In genomic region chr17:80727409-80727755, GRCh38 we compare ENCODE assay signal across 28 cellular contexts.
DNase-seq lines count a peak whose midpoint lies in the region; ATAC-seq and TF ChIP-seq lines count a peak whose summit lies in the region.
"Had no signal": no experiment of that assay in that cellular context is flagged by ENCODE, and none has a peak within 500 bp of the region (broad histone marks: within the 10 kb centered on the region; RNA-seq: fewer than 3 reads in every experiment).

No MANE protein-coding gene starts in this region.

- no peak for TF ChIP-seq CTCF in WTC11 (IDR thresholded peaks at IDR 0.05)

- no peaks in the 10 kb centered on the region for H3K27me3 ChIP-seq in GM23248 (replicated peaks; ENCODE audit: insufficient read depth)
- H3K27me3 ChIP-seq: brain microvascular endothelial cell, left lung had no signal

- no peak overlapping the region for H3K4me3 Mint-ChIP-seq in WTC11
- H3K4me3 Mint-ChIP-seq in stimulated activated naive B cell treated with anti-CD40 and anti-IgM and Interleukin-4, amounts not matched to agents 10 μg/mL and 1 μg/mL and 100 μg/mL, for 72 hours, result peak overlapping the region; percentile 20 to 60
- no peak overlapping the region for H3K4me3 Mint-ChIP-seq in effector memory CD8-positive, alpha-beta T cell
- H3K4me3 Mint-ChIP-seq: activated T-helper 1 cell treated with anti-CD3 and anti-CD28 coated beads, Interleukin-12 subunit alpha, Interleukin-12 subunit beta, Interleukin-2, Interleukin-4 antibody, amounts not matched to agents 30 ng/mL and 10 ng/mL and 1 ng/mL, durations not matched to agents 14 hours and 24 hours and 36 hours had no signal

- no peak overlapping the region for H3K4me3 ChIP-seq in GM23248
- H3K4me3 ChIP-seq: left lung, prostate gland had no signal

- no peaks in the 10 kb centered on the region for H3K9me2 ChIP-seq in GM23248 (ENCODE audit: insufficient read depth)

- WGBS in GM23248 (ENCODE audit: low coverage in 1 of 2, low lambda C conversion rate in 2 of 2, missing lambda C conversion rate in 2 of 2), 2 experiments, result 96% methylated on average over 13 of the region's 13 CpGs

- peak overlapping the region; percentile 67; the same call in 1 of the 2 replicates for H3K27ac Mint-ChIP-seq in WTC11
- no peak overlapping the region for H3K27ac Mint-ChIP-seq in stimulated activated naive B cell treated with anti-CD40 and anti-IgM and Interleukin-4, amounts not matched to agents 10 μg/mL and 1 μg/mL and 100 μg/mL, for 72 hours
- no peak overlapping the region for H3K27ac Mint-ChIP-seq in effector memory CD8-positive, alpha-beta T cell
- H3K27ac Mint-ChIP-seq: activated T-helper 1 cell treated with anti-CD3 and anti-CD28 coated beads, Interleukin-12 subunit alpha, Interleukin-12 subunit beta, Interleukin-2, Interleukin-4 antibody, amounts not matched to agents 30 ng/mL and 10 ng/mL and 1 ng/mL, durations not matched to agents 14 hours and 24 hours and 36 hours had no signal

- H3K9me3 Mint-ChIP-seq in WTC11, result peaks cover 11% of the 10 kb centered on the region
- no peaks in the 10 kb centered on the region for H3K9me3 Mint-ChIP-seq in stimulated activated naive B cell treated with anti-CD40 and anti-IgM and Interleukin-4, amounts not matched to agents 10 μg/mL and 1 μg/mL and 100 μg/mL, for 72 hours
- H3K9me3 Mint-ChIP-seq in effector memory CD8-positive, alpha-beta T cell, result no peaks in the 10 kb centered on the region
- H3K9me3 Mint-ChIP-seq: activated T-helper 1 cell treated with anti-CD3 and anti-CD28 coated beads, Interleukin-12 subunit alpha, Interleukin-12 subunit beta, Interleukin-2, Interleukin-4 antibody, amounts not matched to agents 30 ng/mL and 10 ng/mL and 1 ng/mL, durations not matched to agents 14 hours and 24 hours and 36 hours had no signal

- in situ Hi-C loops in GM23248 (cut with MboI), result no loop called here

- peaks cover 25% of the 10 kb centered on the region for H3K4me1 ChIP-seq in GM23248 (ENCODE audit: insufficient read depth)
- H3K4me1 ChIP-seq: prostate gland had no signal

- CTCF ChIA-PET in WTC11 (lab: Charles Lee), result no interaction called here

- peak; percentile 18 for DNase-seq in activated CD8-positive, alpha-beta memory T cell treated with anti-CD3 and anti-CD28 coated beads, Interleukin-2, amount 50 U/mL, for 48 hours
- DNase-seq in activated CD8-positive, alpha-beta memory T cell treated with anti-CD3 and anti-CD28 coated beads, Interleukin-2, amount 50 U/mL, for 4 hours, result no peak
- DNase-seq in WTC11 (ENCODE audit: low spot score) (no peak), left lobe of liver (ENCODE audit: low spot score) (peak; percentile 86), GM23248 (no peak)
- DNase-seq in stimulated activated naive B cell treated with anti-CD40 and anti-IgM and Interleukin-4, amounts not matched to agents 10 μg/mL and 1 μg/mL and 100 μg/mL, for 72 hours, result no peak
- DNase-seq in effector memory CD8-positive, alpha-beta T cell, result no peak
- DNase-seq: 8988T; activated CD4-positive, alpha-beta T cell treated with anti-CD3 and anti-CD28 coated beads, Interleukin-2, amount 50 U/mL, for 1 hour; activated naive CD4-positive, alpha-beta T cell treated with Interleukin-2 at 50 U/mL for 16 hours; amniotic stem cell; brain microvascular endothelial cell; DND-41; hippocampal formation; left lung; NCI-H1092; NCI-H1694 treated with DMSO at 0.1 percent for 48 hours; NCI-H82; nucleus accumbens; SIG-M5; stimulated activated CD4-positive, alpha-beta T cell treated with anti-CD3 and anti-CD28 coated beads, Interleukin-15, amount 100 ng/mL, for 24 hours; stimulated activated CD4-positive, alpha-beta T cell treated with anti-CD3 and anti-CD28 coated beads, Interleukin-4, amount 100 ng/mL, for 4 hours; T1000; trophoblast cell had no signal

- no peak overlapping the region for H3K27ac ChIP-seq in GM23248
- H3K27ac ChIP-seq: brain microvascular endothelial cell, left lung, prostate gland, VCaP had no signal

- H3K4me2 ChIP-seq in GM23248 (ENCODE audit: unreplicated experiment), result no peak overlapping the region

- H3K4me1 Mint-ChIP-seq in WTC11, result peaks cover 20% of the 10 kb centered on the region
- peaks cover 33 to 45% of the 10 kb centered on the region in 2 donors for H3K4me1 Mint-ChIP-seq in stimulated activated naive B cell treated with anti-CD40 and anti-IgM and Interleukin-4, amounts not matched to agents 10 μg/mL and 1 μg/mL and 100 μg/mL, for 72 hours
- peaks cover 28 to 40% of the 10 kb centered on the region in 2 donors for H3K4me1 Mint-ChIP-seq in effector memory CD8-positive, alpha-beta T cell (ENCODE audit: low read depth in 2 of 2)

- no peaks in the 10 kb centered on the region for H3K36me3 ChIP-seq in GM23248 (ENCODE audit: low read depth)
- H3K36me3 ChIP-seq: brain microvascular endothelial cell, left lung, prostate gland had no signal

- no peak for ATAC-seq in WTC11
- peak; percentile 82 for ATAC-seq in left lobe of liver
- ATAC-seq in stimulated activated naive B cell treated with anti-CD40 and anti-IgM and Interleukin-4, amounts not matched to agents 10 μg/mL and 1 μg/mL and 100 μg/mL, for 72 hours (replicated peaks), result no peak
- no peak for ATAC-seq in effector memory CD8-positive, alpha-beta T cell (replicated peaks)
- no peak for ATAC-seq in activated CD4-positive, CD25-positive, alpha-beta regulatory T cell treated with anti-CD3 and anti-CD28 coated beads, Interleukin-2, amount 50 U/mL, for 24 hours
- ATAC-seq: left lung had no signal

- H4K20me1 ChIP-seq in GM23248 (ENCODE audit: insufficient read depth), result no peaks in the 10 kb centered on the region

- no peak overlapping the region for H2AFZ ChIP-seq in GM23248

- no peaks in the 10 kb centered on the region for H3K27me3 Mint-ChIP-seq in WTC11 (ENCODE audit: low read depth)
- H3K27me3 Mint-ChIP-seq in stimulated activated naive B cell treated with anti-CD40 and anti-IgM and Interleukin-4, amounts not matched to agents 10 μg/mL and 1 μg/mL and 100 μg/mL, for 72 hours, result no peaks in the 10 kb centered on the region
- H3K27me3 Mint-ChIP-seq in effector memory CD8-positive, alpha-beta T cell, result no peaks in the 10 kb centered on the region

- peaks cover 68% of the 10 kb centered on the region for H3K79me2 ChIP-seq in GM23248 (ENCODE audit: insufficient read depth)

- POLR2A ChIA-PET in WTC11 (lab: Charles Lee), result no interaction called here

- no peak overlapping the region for H3K9ac ChIP-seq in GM23248

- no peaks in the 10 kb centered on the region for H3F3A ChIP-seq in GM23248 (ENCODE audit: insufficient read depth)

- H3K36me3 Mint-ChIP-seq in WTC11, result peaks cover 6% of the 10 kb centered on the region
- peaks cover 13 to 32% of the 10 kb centered on the region in 2 donors for H3K36me3 Mint-ChIP-seq in stimulated activated naive B cell treated with anti-CD40 and anti-IgM and Interleukin-4, amounts not matched to agents 10 μg/mL and 1 μg/mL and 100 μg/mL, for 72 hours
- peaks cover 9% of the 10 kb centered on the region for H3K36me3 Mint-ChIP-seq in effector memory CD8-positive, alpha-beta T cell (ENCODE audit: insufficient read depth)

- H3K9me3 ChIP-seq in GM23248 (ENCODE audit: low read depth), result no peaks in the 10 kb centered on the region
- H3K9me3 ChIP-seq: left lung, prostate gland had no signal

TF ChIP-seq in WTC11, 78 proteins besides CTCF, POLR2A, EP300 and RAD21:
- TF ChIP-seq CREM (CRISPR knock-in tag; IDR thresholded peaks at IDR 0.05) (no peak), NFATC4 (CRISPR knock-in tag; IDR thresholded peaks at IDR 0.05) (no peak), ZNF396 (CRISPR knock-in tag; IDR thresholded peaks at IDR 0.05; ENCODE audit: borderline replicate concordance) (no peak), ZNF512 (CRISPR knock-in tag; IDR thresholded peaks at IDR 0.05; ENCODE audit: borderline replicate concordance) (no peak)
- TF ChIP-seq, protein P1, sequence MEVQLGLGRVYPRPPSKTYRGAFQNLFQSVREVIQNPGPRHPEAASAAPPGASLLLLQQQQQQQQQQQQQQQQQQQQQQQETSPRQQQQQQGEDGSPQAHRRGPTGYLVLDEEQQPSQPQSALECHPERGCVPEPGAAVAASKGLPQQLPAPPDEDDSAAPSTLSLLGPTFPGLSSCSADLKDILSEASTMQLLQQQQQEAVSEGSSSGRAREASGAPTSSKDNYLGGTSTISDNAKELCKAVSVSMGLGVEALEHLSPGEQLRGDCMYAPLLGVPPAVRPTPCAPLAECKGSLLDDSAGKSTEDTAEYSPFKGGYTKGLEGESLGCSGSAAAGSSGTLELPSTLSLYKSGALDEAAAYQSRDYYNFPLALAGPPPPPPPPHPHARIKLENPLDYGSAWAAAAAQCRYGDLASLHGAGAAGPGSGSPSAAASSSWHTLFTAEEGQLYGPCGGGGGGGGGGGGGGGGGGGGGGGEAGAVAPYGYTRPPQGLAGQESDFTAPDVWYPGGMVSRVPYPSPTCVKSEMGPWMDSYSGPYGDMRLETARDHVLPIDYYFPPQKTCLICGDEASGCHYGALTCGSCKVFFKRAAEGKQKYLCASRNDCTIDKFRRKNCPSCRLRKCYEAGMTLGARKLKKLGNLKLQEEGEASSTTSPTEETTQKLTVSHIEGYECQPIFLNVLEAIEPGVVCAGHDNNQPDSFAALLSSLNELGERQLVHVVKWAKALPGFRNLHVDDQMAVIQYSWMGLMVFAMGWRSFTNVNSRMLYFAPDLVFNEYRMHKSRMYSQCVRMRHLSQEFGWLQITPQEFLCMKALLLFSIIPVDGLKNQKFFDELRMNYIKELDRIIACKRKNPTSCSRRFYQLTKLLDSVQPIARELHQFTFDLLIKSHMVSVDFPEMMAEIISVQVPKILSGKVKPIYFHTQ (CRISPR knock-in tag; IDR thresholded peaks at IDR 0.05), result no peak

Comparison
In these comparisons a context has a peak if more than half of its experiments do, and no peak if none do; other contexts are left out.
1. DNase-seq: peak in activated CD8-positive, alpha-beta memory T cell treated with anti-CD3 and anti-CD28 coated beads, Interleukin-2, amount 50 U/mL, for 48 hours (single experiment) and left lobe of liver (single experiment); none in activated CD8-positive, alpha-beta memory T cell treated with anti-CD3 and anti-CD28 coated beads, Interleukin-2, amount 50 U/mL, for 4 hours (single experiment), WTC11 (single experiment), stimulated activated naive B cell treated with anti-CD40 and anti-IgM and Interleukin-4, amounts not matched to agents 10 μg/mL and 1 μg/mL and 100 μg/mL, for 72 hours (single experiment), effector memory CD8-positive, alpha-beta T cell (0 of 3) and GM23248 (single experiment).
2. H3K4me3 Mint-ChIP-seq: peak in stimulated activated naive B cell treated with anti-CD40 and anti-IgM and Interleukin-4, amounts not matched to agents 10 μg/mL and 1 μg/mL and 100 μg/mL, for 72 hours (2 of 2); none in WTC11 (single experiment) and effector memory CD8-positive, alpha-beta T cell (0 of 2).